20 cellular contexts compared by ENCODE assay signal in the genomic region with DNA sequence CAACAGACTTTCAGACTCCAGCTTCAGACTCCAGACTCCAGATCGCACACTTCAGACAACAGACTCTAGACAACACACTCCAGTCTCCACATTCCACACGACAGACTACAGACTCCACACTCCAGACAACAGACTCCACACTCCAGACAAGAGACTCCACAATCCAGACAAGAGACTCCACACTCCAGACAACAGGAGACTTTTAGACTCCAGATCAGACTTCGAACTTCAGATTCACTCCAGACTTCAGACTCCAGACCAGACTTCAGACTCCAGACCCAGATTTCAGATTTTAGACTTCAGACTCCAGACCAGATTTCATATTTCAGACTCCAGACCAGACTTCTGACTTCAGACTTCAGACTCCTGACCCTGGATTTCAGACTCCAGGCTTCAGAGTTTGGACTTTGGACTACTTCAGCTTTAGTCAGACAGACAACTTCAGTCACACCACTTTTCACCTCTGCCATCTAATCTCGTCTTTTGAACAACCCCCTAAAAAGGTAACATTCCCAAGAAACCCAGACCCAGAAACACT. TPM values are rescaled to one million over a fixed set of nuclear protein-coding genes. Genes with fewer than 3 reads are reported as not detected.
DNase-seq lines count a peak whose midpoint lies in the region; ATAC-seq and TF ChIP-seq lines count a peak whose summit lies in the region.
"Had no signal": no experiment of that assay in that cellular context is flagged by ENCODE, and none has a peak within 500 bp of the region (broad histone marks: within the 10 kb centered on the region; RNA-seq: fewer than 3 reads in every experiment).

No MANE protein-coding gene starts in this region.

- no peak overlapping the region for H3K4me2 ChIP-seq in trophoblast cell (ENCODE audit: low read length)
- H3K4me2 ChIP-seq: BLaER1 had no signal

- no peak overlapping the region for H3K18ac ChIP-seq in trophoblast cell (ENCODE audit: low read length)

- no peak overlapping the region for H2AFZ ChIP-seq in trophoblast cell (ENCODE audit: insufficient read depth, low read length, poor library complexity)

- H3K27ac ChIP-seq in left lung (peak overlapping the region; percentile 71 to 97), stomach (peak overlapping the region in 4 of 5 donors; percentile 29 to 73 (median 50)), trophoblast cell (ENCODE audit: low read depth, low read length) (no peak overlapping the region)
- H3K27ac ChIP-seq: BLaER1, brain microvascular endothelial cell had no signal

- no peaks in the 10 kb centered on the region for H3K36me3 ChIP-seq in left lung
- no peaks in the 10 kb centered on the region for H3K36me3 ChIP-seq in stomach
- no peaks in the 10 kb centered on the region for H3K36me3 ChIP-seq in trophoblast cell (ENCODE audit: control insufficient read depth in 1 of 2, insufficient read depth in 2 of 2, low read length in 2 of 2)
- H3K36me3 ChIP-seq: BLaER1, brain microvascular endothelial cell had no signal

- H3K9me3 ChIP-seq in left lung (no peaks in the 10 kb centered on the region), stomach (no peaks in the 10 kb centered on the region), trophoblast cell (ENCODE audit: insufficient read depth, low read depth, low read length) (peaks cover 2% of the 10 kb centered on the region)

- H4K12ac ChIP-seq in trophoblast cell (ENCODE audit: low read depth, low read length), result no peak overlapping the region

- H3K79me1 ChIP-seq in trophoblast cell (ENCODE audit: low read length), result no peaks in the 10 kb centered on the region

- no peak overlapping the region for H3K4ac ChIP-seq in trophoblast cell (ENCODE audit: low read depth, low read length)

- H4K91ac ChIP-seq in trophoblast cell (ENCODE audit: low read depth, low read length), result no peak overlapping the region

- TF ChIP-seq POLR2A in stomach (IDR thresholded peaks at IDR 0.05), result no peak

- intact Hi-C loops in left lung (cut with DNase I) (no loop called here), stomach (cut with DNase I; ENCODE audit: low total_unique reads) (no loop called here)

- peak; percentile 18 for DNase-seq in NOMO-1 treated with DMSO at 0.1 percent for 48 hours (lab: John Stamatoyannopoulos, UW; ENCODE audit: unreplicated experiment)
- DNase-seq in NOMO-1 (lab: John Stamatoyannopoulos, UW; ENCODE audit: unreplicated experiment in 2 of 2), result no peak
- peak; percentile 27 for DNase-seq in amniotic epithelial cell (ENCODE audit: low read depth)
- DNase-seq in left lung, result no peak
- DNase-seq in stomach, result no peak
- DNase-seq in trophoblast cell, result no peak
- DNase-seq in dermis blood vessel endothelial cell, result no peak
- DNase-seq in NCI-H2171 treated with DMSO at 0.1 percent for 48 hours (lab: John Stamatoyannopoulos, UW), result no peak
- DNase-seq: 8988T; activated T-cell treated with anti-CD3 and anti-CD28 coated beads for 4 hours; brain microvascular endothelial cell; left ventricle myocardium superior; NCI-H1105 treated with DMSO at 0.1 percent for 48 hours; NCI-H524; retina; SHP77; stimulated activated naive CD4-positive, alpha-beta T cell treated with Interleukin-2 at 50 U/mL for 16 hours had no signal

- H4K8ac ChIP-seq in trophoblast cell (ENCODE audit: low read depth, low read length), result no peak overlapping the region

- no peak overlapping the region for H2BK120ac ChIP-seq in trophoblast cell (ENCODE audit: insufficient read depth, low read length, poor library complexity)

- no peak overlapping the region for H2AK5ac ChIP-seq in trophoblast cell (ENCODE audit: low read length)

- TF ChIP-seq CTCF in left lung (IDR thresholded peaks at IDR 0.05), result no peak
- no peak for TF ChIP-seq CTCF in stomach (IDR thresholded peaks at IDR 0.05)

- peaks cover 7 to 74% of the 10 kb centered on the region in 2 donors for H3K4me1 ChIP-seq in left lung
- no peaks in the 10 kb centered on the region for H3K4me1 ChIP-seq in stomach
- no peaks in the 10 kb centered on the region for H3K4me1 ChIP-seq in trophoblast cell (ENCODE audit: control insufficient read depth in 1 of 2, insufficient read depth in 2 of 2, low read length in 2 of 2)

- 53 to 64% (median 59%) methylated on average over 4 of the region's 4 CpGs for WGBS in stomach, 5 donors
- no CpG with 5 or more reads among the region's 4 CpGs for WGBS in trophoblast cell (ENCODE audit: extremely low coverage, insufficient coverage, insufficient read length)

- no peak overlapping the region for H3K23ac ChIP-seq in trophoblast cell (ENCODE audit: low read length)

- H3K9ac ChIP-seq in trophoblast cell (ENCODE audit: low read length), result no peak overlapping the region
- H3K9ac ChIP-seq: BLaER1 had no signal

- no peak for ATAC-seq in left lung
- ATAC-seq: esophagus mucosa had no signal

- H3K14ac ChIP-seq in trophoblast cell (ENCODE audit: low read length), result no peak overlapping the region

- no peaks in the 10 kb centered on the region for H3K79me2 ChIP-seq in trophoblast cell (ENCODE audit: control insufficient read depth, insufficient read depth, low read length, poor library complexity)

- no peak overlapping the region for H2BK5ac ChIP-seq in trophoblast cell (ENCODE audit: low read depth, low read length, poor library complexity)

- H3K4me3 ChIP-seq in left lung, result peak overlapping the region in 1 of 2 donors; percentile 37
- H3K4me3 ChIP-seq in stomach, result no peak overlapping the region
- no peak overlapping the region for H3K4me3 ChIP-seq in trophoblast cell (ENCODE audit: low read depth, low read length)
- H3K4me3 ChIP-seq: BLaER1 had no signal

- TF ChIP-seq EP300 in stomach (IDR thresholded peaks at IDR 0.05), result no peak

- H2BK12ac ChIP-seq in trophoblast cell (ENCODE audit: low read length), result no peak overlapping the region

- H3K27me3 ChIP-seq in left lung (no peaks in the 10 kb centered on the region), stomach (peaks cover 0 to 9% (median 0%) of the 10 kb centered on the region in 3 donors), trophoblast cell (ENCODE audit: insufficient read depth, low read length) (no peaks in the 10 kb centered on the region)
- H3K27me3 ChIP-seq: BLaER1, brain microvascular endothelial cell had no signal

RNA-seq across cellular contexts. Expression of gene TLR2, which starts 29.0 kb away (rescaled TPM):
- 100 to 1,000 TPM in 1 of 2 donors, 10 to 100 TPM in 1; 77.7 to 170 TPM for total RNA-seq in left lung
- 10 to 100 TPM in 4 of 5 donors, under 1 TPM in 1; 0.29 to 35.0 (median 22.5) TPM for total RNA-seq in stomach
- polyA plus RNA-seq in stomach, result 1 to 10 TPM; 2.3 to 3.8 (median 3.3) TPM
- polyA plus RNA-seq in trophoblast cell (2013), result 0.04 and 0.06 TPM in 2 replicates
- 0.51 and 1.9 TPM in 2 replicates for total RNA-seq in dermis blood vessel endothelial cell
- total RNA-seq: myocyte had no signal

Comparison
In these comparisons a context has a peak if more than half of its experiments do, and no peak if none do; other contexts are left out.
1. DNase-seq: peak in NOMO-1 treated with DMSO at 0.1 percent for 48 hours (single experiment) and amniotic epithelial cell (single experiment); none in NOMO-1 (0 of 2), left lung (0 of 2), stomach (single experiment), trophoblast cell (0 of 2), dermis blood vessel endothelial cell (single experiment) and NCI-H2171 treated with DMSO at 0.1 percent for 48 hours (single experiment).